19 cellular contexts compared by ENCODE assay signal in the genomic region with DNA sequence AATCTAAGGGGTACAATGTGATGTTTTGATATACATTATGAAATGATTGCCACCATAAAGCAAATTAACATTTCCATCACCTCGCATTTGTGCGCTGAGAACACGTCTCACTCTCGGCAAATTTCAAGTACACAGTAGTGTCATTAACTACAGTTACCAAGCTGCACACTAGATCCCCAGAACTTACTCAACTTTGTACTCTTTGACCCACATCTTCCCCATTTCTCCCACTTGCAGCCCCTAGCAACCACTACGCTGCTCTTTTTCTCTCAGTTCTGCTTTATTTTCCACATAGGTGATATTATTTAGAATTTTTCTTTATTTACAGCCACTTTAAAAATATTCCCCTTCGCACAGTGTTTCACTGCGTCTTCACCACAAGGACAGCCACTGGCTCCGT.
DNase-seq lines count a peak whose midpoint lies in the region; ATAC-seq, FAIRE-seq and TF ChIP-seq lines count a peak whose summit lies in the region.
"Had no signal": no experiment of that assay in that cellular context is flagged by ENCODE, and none has a peak within 500 bp of the region (broad histone marks: within the 10 kb centered on the region; RNA-seq: fewer than 3 reads in every experiment).

No MANE protein-coding gene starts in this region.

- ATAC-seq in GM21529 (IDR thresholded peaks at IDR 0.05; ENCODE audit: unreplicated experiment), result no peak

- H3K4me3 Mint-ChIP-seq in astrocyte (ENCODE audit: unreplicated experiment), result peak overlapping the region; percentile 63
- H3K4me3 Mint-ChIP-seq: activated CD4-positive, alpha-beta memory T cell treated with anti-CD3 and anti-CD28 coated beads for 36 hours; HFFc6 had no signal

- H3K4me3 ChIP-seq in HUES48 (ENCODE audit: low read depth, low read length) (peak overlapping the region; percentile 76), astrocyte (ENCODE audit: insufficient read depth, low read depth, low read length) (no peak overlapping the region), mesendoderm (ENCODE audit: low read length) (peak overlapping the region; percentile 84)

- H3K27ac Mint-ChIP-seq in astrocyte (ENCODE audit: unreplicated experiment), result no peak overlapping the region
- H3K27ac Mint-ChIP-seq: activated CD4-positive, alpha-beta memory T cell treated with anti-CD3 and anti-CD28 coated beads for 36 hours; HFFc6 had no signal

- H3K18ac ChIP-seq in mesendoderm (ENCODE audit: low read length), result no peak overlapping the region

- no peak overlapping the region for H2BK120ac ChIP-seq in mesendoderm (ENCODE audit: low read depth, low read length)

- H3K27me3 ChIP-seq in HUES48 (ENCODE audit: control insufficient read depth, insufficient read depth, low read length) (peaks cover 9% of the 10 kb centered on the region; the same call in 1 of the 2 replicates), astrocyte (ENCODE audit: insufficient read depth, low read length) (peaks cover 2% of the 10 kb centered on the region), mesendoderm (ENCODE audit: insufficient read depth, low read length, poor library complexity) (no peaks in the 10 kb centered on the region)

- peak overlapping the region; percentile 63 for H3K9ac ChIP-seq in HUES48 (ENCODE audit: low read depth, low read length)
- H3K9ac ChIP-seq in astrocyte (ENCODE audit: low read length), result no peak overlapping the region
- H3K9ac ChIP-seq in mesendoderm (ENCODE audit: low read length), result peak overlapping the region; percentile 89

- no peak for FAIRE-seq in astrocyte (lab: Jason Lieb, UNC)
- FAIRE-seq: colon, frontal cortex had no signal

- no peak overlapping the region for H4K5ac ChIP-seq in mesendoderm (ENCODE audit: low read length)

- no peak overlapping the region for H2BK15ac ChIP-seq in mesendoderm (replicated peaks; ENCODE audit: low read depth)

- no peaks in the 10 kb centered on the region for H3K4me1 Mint-ChIP-seq in astrocyte (ENCODE audit: low read depth, unreplicated experiment)

- H3K4me1 ChIP-seq in HUES48 (ENCODE audit: control insufficient read depth, insufficient read depth, low read length) (no peaks in the 10 kb centered on the region), astrocyte (ENCODE audit: insufficient read depth, low read length) (no peaks in the 10 kb centered on the region), mesendoderm (ENCODE audit: control insufficient read depth, low read depth, low read length) (no peaks in the 10 kb centered on the region)

- H3K36me3 ChIP-seq in HUES48 (ENCODE audit: control insufficient read depth, insufficient read depth, low read length) (peaks cover 25% of the 10 kb centered on the region; the same call in 1 of the 2 replicates), astrocyte (ENCODE audit: insufficient read depth, low read length) (no peaks in the 10 kb centered on the region), mesendoderm (ENCODE audit: control insufficient read depth, insufficient read depth, low read length) (peaks cover 2% of the 10 kb centered on the region)
- H3K36me3 ChIP-seq: right atrium auricular region, suprapubic skin had no signal

- H3K9me3 Mint-ChIP-seq in astrocyte (ENCODE audit: unreplicated experiment), result no peaks in the 10 kb centered on the region
- H3K9me3 Mint-ChIP-seq: activated CD4-positive, alpha-beta memory T cell treated with anti-CD3 and anti-CD28 coated beads for 36 hours; HFFc6 had no signal

- no peak overlapping the region for H2BK5ac ChIP-seq in mesendoderm (ENCODE audit: low read length)

- H3K79me1 ChIP-seq in mesendoderm (ENCODE audit: low read length), result no peaks in the 10 kb centered on the region

- peak overlapping the region; percentile 45 for H3K23ac ChIP-seq in mesendoderm (ENCODE audit: low read length)

- no peak overlapping the region for H2AFZ ChIP-seq in astrocyte (ENCODE audit: low read depth, low read length)

- no peak overlapping the region for H4K8ac ChIP-seq in mesendoderm (ENCODE audit: low read depth, low read length)

- no peaks in the 10 kb centered on the region for H3K36me3 Mint-ChIP-seq in astrocyte (ENCODE audit: low read depth, unreplicated experiment)
- H3K36me3 Mint-ChIP-seq: activated CD4-positive, alpha-beta memory T cell treated with anti-CD3 and anti-CD28 coated beads for 36 hours had no signal

- WGBS in mesendoderm (ENCODE audit: extremely low coverage, insufficient coverage, low lambda C conversion rate), result no CpG with 5 or more reads among the region's 8 CpGs

- peak overlapping the region; percentile 88 for H3K56ac ChIP-seq in mesendoderm (ENCODE audit: low read length)

- no peaks in the 10 kb centered on the region for H3K79me2 ChIP-seq in astrocyte (ENCODE audit: insufficient read depth, low read length)
- no peaks in the 10 kb centered on the region for H3K79me2 ChIP-seq in mesendoderm (ENCODE audit: control insufficient read depth, insufficient read depth, low read length)

- no peak overlapping the region for H3K4ac ChIP-seq in mesendoderm (ENCODE audit: low read depth, low read length)

- no peak overlapping the region for H3K4me2 ChIP-seq in astrocyte (ENCODE audit: low read length)
- H3K4me2 ChIP-seq in mesendoderm (ENCODE audit: low read length), result peak overlapping the region; percentile 94

- H2AK5ac ChIP-seq in mesendoderm (ENCODE audit: low read length), result no peak overlapping the region

- no peaks in the 10 kb centered on the region for H3K9me3 ChIP-seq in HUES48 (ENCODE audit: control insufficient read depth, insufficient read depth, low read length)
- no peaks in the 10 kb centered on the region for H3K9me3 ChIP-seq in astrocyte (ENCODE audit: insufficient read depth, low read depth, low read length)
- H3K9me3 ChIP-seq: right atrium auricular region, suprapubic skin had no signal

- TF ChIP-seq CTCF in astrocyte (IDR thresholded peaks at IDR 0.05; ENCODE audit: insufficient read depth, low read depth, low read length), result no peak

- H3K27ac ChIP-seq in HUES48 (ENCODE audit: low read depth, low read length), result no peak overlapping the region
- no peak overlapping the region for H3K27ac ChIP-seq in astrocyte (ENCODE audit: low read depth, low read length)
- peak overlapping the region; percentile 19 for H3K27ac ChIP-seq in mesendoderm (ENCODE audit: low read depth, low read length)
- H3K27ac ChIP-seq: epithelial cell of prostate, right atrium auricular region, suprapubic skin had no signal

- DNase-seq in GF-D8 (lab: John Stamatoyannopoulos, UW) (peak; percentile 1), astrocyte (ENCODE audit: low read depth) (no peak), mesendoderm (no peak), kidney glomerular epithelial cell (lab: John Stamatoyannopoulos, UW) (no peak), NCI-H748 treated with DMSO at 0.1 percent for 48 hours (lab: John Stamatoyannopoulos, UW) (no peak)
- DNase-seq: activated CD4-positive, alpha-beta memory T cell treated with anti-CD3 and anti-CD28 coated beads for 36 hours; anterior cingulate cortex; HFFc6; MM.1S; NCI-H2029; NCI-H510A; OCI-M1 had no signal

- H3K27me3 Mint-ChIP-seq in astrocyte (ENCODE audit: low read depth, unreplicated experiment), result peaks cover 16% of the 10 kb centered on the region

- no peaks in the 10 kb centered on the region for H4K20me1 ChIP-seq in astrocyte (ENCODE audit: insufficient read depth, low read length)
